Comparison of ENCODE assay signal across 8 cellular contexts in genomic region chr10:97454330-97455036, GRCh38. TPM values are rescaled to one million over a fixed set of nuclear protein-coding genes. Genes with fewer than 3 reads are reported as not detected.
DNase-seq lines count a peak whose midpoint lies in the region; ATAC-seq and TF ChIP-seq lines count a peak whose summit lies in the region.

No MANE protein-coding gene starts in this region.

- H3K79me1 ChIP-seq in mesenchymal stem cell (replicated peaks; ENCODE audit: low read length, poor library complexity, severe bottlenecking) = peaks cover 20% of the 10 kb centered on the region

- H3F3A ChIP-seq in MM.1S (ENCODE audit: insufficient read depth, low read length) = no peaks in the 10 kb centered on the region

- no peaks in the 10 kb centered on the region for H3K9me3 ChIP-seq in CD4-positive, alpha-beta T cell (ENCODE audit: control insufficient read depth, low read length)
- H3K9me3 ChIP-seq in mammary epithelial cell (replicated peaks; ENCODE audit: insufficient read depth, low read length) = no peaks in the 10 kb centered on the region
- H3K9me3 ChIP-seq in mesenchymal stem cell (ENCODE audit: control insufficient read depth, low read length) = no peaks in the 10 kb centered on the region
- no peaks in the 10 kb centered on the region for H3K9me3 ChIP-seq in MM.1S (replicated peaks; ENCODE audit: insufficient read depth, low read length)

- 33% methylated on average over 3 of the region's 3 CpGs for WGBS in mammary epithelial cell (ENCODE audit: low coverage, missing lambda C conversion rate)
- WGBS in mesenchymal stem cell = 93% methylated on average over 2 of the region's 3 CpGs

- H4K8ac ChIP-seq in mesenchymal stem cell (ENCODE audit: low read length) = no peak overlapping the region

- H3K4me1 ChIP-seq in mammary epithelial cell (ENCODE audit: insufficient read depth, low read length) = peaks cover 16% of the 10 kb centered on the region
- peaks cover 7% of the 10 kb centered on the region for H3K4me1 ChIP-seq in mesenchymal stem cell (ENCODE audit: control insufficient read depth, insufficient read depth, low read depth, low read length)
- H3K4me1 ChIP-seq in MM.1S (ENCODE audit: low read length) = no peaks in the 10 kb centered on the region

- H3K36me3 Mint-ChIP-seq in CD4-positive, alpha-beta T cell (ENCODE audit: low read depth) = peaks cover 76% of the 10 kb centered on the region

- no peak overlapping the region for H3K18ac ChIP-seq in mesenchymal stem cell (ENCODE audit: low read depth in 1 of 2, low read length in 2 of 2)

- no peaks in the 10 kb centered on the region for H3K27me3 ChIP-seq in CD4-positive, alpha-beta T cell (ENCODE audit: control insufficient read depth, insufficient read depth, low read length)
- H3K27me3 ChIP-seq in mammary epithelial cell (ENCODE audit: insufficient read depth, low read length) = no peaks in the 10 kb centered on the region
- H3K27me3 ChIP-seq in mesenchymal stem cell (ENCODE audit: control insufficient read depth in 1 of 2, insufficient read depth in 1 of 2, low read length in 2 of 2) = no peaks in the 10 kb centered on the region
- H3K27me3 ChIP-seq in MM.1S (replicated peaks; ENCODE audit: insufficient read depth, low read length) = no peaks in the 10 kb centered on the region

- H2AFZ ChIP-seq in mammary epithelial cell (ENCODE audit: low read depth, low read length) (no peak overlapping the region), mesenchymal stem cell (ENCODE audit: low read depth, low read length) (no peak overlapping the region), MM.1S (ENCODE audit: low read length) (no peak overlapping the region)

- no peak overlapping the region for H3K9ac ChIP-seq in mammary epithelial cell (ENCODE audit: insufficient read depth, low read length)
- H3K9ac ChIP-seq in mesenchymal stem cell (ENCODE audit: low read length) = no peak overlapping the region
- H3K9ac ChIP-seq in MM.1S (ENCODE audit: low read length) = no peak overlapping the region

- peak overlapping the region; percentile 29 for H3K27ac ChIP-seq in CD4-positive, alpha-beta T cell (ENCODE audit: low read depth, low read length)
- H3K27ac ChIP-seq in RWPE1 = peak overlapping the region; percentile 62
- H3K27ac ChIP-seq in mammary epithelial cell (ENCODE audit: insufficient read depth, low read depth, low read length) = no peak overlapping the region
- H3K27ac ChIP-seq in mesenchymal stem cell (ENCODE audit: low read length, poor library complexity, severe bottlenecking) = no peak overlapping the region
- no peak overlapping the region for H3K27ac ChIP-seq in MM.1S (ENCODE audit: low read length)

- ATAC-seq in CD4-positive, alpha-beta T cell (ENCODE audit: poor library complexity) = peak; percentile 57
- no peak for ATAC-seq in HG02981 (IDR thresholded peaks at IDR 0.05; ENCODE audit: unreplicated experiment)

- intact Hi-C loops in CD4-positive, alpha-beta T cell (cut with DNase I, micrococcal nuclease) = no loop called here
- intact Hi-C loops in mammary epithelial cell (cut with micrococcal nuclease) = no loop called here

- H4K20me1 ChIP-seq in mammary epithelial cell (ENCODE audit: insufficient read depth, low read length) (no peaks in the 10 kb centered on the region), MM.1S (ENCODE audit: insufficient read depth, low read length) (no peaks in the 10 kb centered on the region)

- H3K4me3 ChIP-seq in mammary epithelial cell (replicated peaks in 1 of 3; ENCODE audit: insufficient read depth in 1 of 3, low read depth in 2 of 3, low read length in 3 of 3) = no peak overlapping the region
- H3K4me3 ChIP-seq in mesenchymal stem cell (ENCODE audit: insufficient read depth in 1 of 2, low read depth in 1 of 2, low read length in 2 of 2) = no peak overlapping the region
- no peak overlapping the region for H3K4me3 ChIP-seq in MM.1S (ENCODE audit: low read length)

- in situ Hi-C loops in mammary epithelial cell (cut with MboI; ENCODE audit: low sequenced_read_pairs in 2 of 2) = no loop called here

- H3K27ac Mint-ChIP-seq in CD4-positive, alpha-beta T cell = peak overlapping the region; percentile 76

- peaks cover 28% of the 10 kb centered on the region for H3K4me1 Mint-ChIP-seq in CD4-positive, alpha-beta T cell (ENCODE audit: low read depth)

- H3K9me2 ChIP-seq in MM.1S (replicated peaks; ENCODE audit: insufficient read depth, low read length) = no peaks in the 10 kb centered on the region

- POLR2A ChIA-PET in CD4-positive, alpha-beta T cell (lab: Charles Lee) = no interaction called here
- POLR2A ChIA-PET in RWPE1 (lab: Yijun Ruan, JAX; ENCODE audit: low non-redundant PET) = no interaction called here

- no peak overlapping the region for H2AK5ac ChIP-seq in mesenchymal stem cell (ENCODE audit: low read length, severe bottlenecking)

- H2BK5ac ChIP-seq in mesenchymal stem cell (ENCODE audit: low read depth, low read length, poor library complexity, severe bottlenecking) = no peak overlapping the region

- no peak overlapping the region for H2BK120ac ChIP-seq in mesenchymal stem cell (ENCODE audit: low read depth, low read length)

- no peak overlapping the region for H4K91ac ChIP-seq in mesenchymal stem cell (ENCODE audit: low read length)

- no peak overlapping the region for H3K23ac ChIP-seq in mesenchymal stem cell (ENCODE audit: low read length in 2 of 2)

- peaks cover 29% of the 10 kb centered on the region for H3K36me3 ChIP-seq in mammary epithelial cell (ENCODE audit: insufficient read depth, low read length)
- peaks cover 73 to 91% of the 10 kb centered on the region in 2 experiments for H3K36me3 ChIP-seq in mesenchymal stem cell (ENCODE audit: control insufficient read depth in 1 of 2, insufficient read depth in 2 of 2, low read depth in 1 of 2, low read length in 2 of 2)
- H3K36me3 ChIP-seq in MM.1S (replicated peaks; ENCODE audit: insufficient read depth, low read length) = peaks cover 13% of the 10 kb centered on the region; the same call in 1 of the 2 replicates

- dilution Hi-C loops in mammary epithelial cell (cut with HindIII; ENCODE audit: low sequenced_read_pairs) = loop anchor here (5.0 kb wide), 1 partner anchor 83 kb away; no protein-coding TSS in a partner anchor

- TF ChIP-seq CTCF in CD4-positive, alpha-beta T cell (IDR thresholded peaks at IDR 0.05) = no peak
- TF ChIP-seq CTCF in RWPE1 (conservative IDR thresholded peaks at IDR 0.05; ENCODE audit: low read depth) (no peak), mammary epithelial cell (conservative IDR thresholded peaks at IDR 0.05 in 1 of 2, IDR thresholded peaks at IDR 0.05 in 1 of 2; ENCODE audit: extremely low read depth in 1 of 2, insufficient read depth in 1 of 2, low read depth in 1 of 2, low read length in 2 of 2) (no peak), GM10266 (IDR thresholded peaks at IDR 0.05; ENCODE audit: control insufficient read depth, insufficient read depth, low read depth, missing control alignments) (no peak), MM.1S (IDR thresholded peaks at IDR 0.05; ENCODE audit: low read length) (no peak)

- H3K4ac ChIP-seq in mesenchymal stem cell (ENCODE audit: low read depth in 1 of 2, low read length in 2 of 2) = no peak overlapping the region

- H3K14ac ChIP-seq in mesenchymal stem cell (ENCODE audit: low read length in 2 of 2) = no peak overlapping the region

- no TSS peak for BruUV-seq in mammary epithelial cell (replicated peaks; lab: Mats Ljungman, UMichigan)

- no peak overlapping the region for H2BK15ac ChIP-seq in mesenchymal stem cell (ENCODE audit: low read depth, poor library complexity, severe bottlenecking)

- no peaks in the 10 kb centered on the region for H3K27me3 Mint-ChIP-seq in CD4-positive, alpha-beta T cell

- no peak overlapping the region for H3K4me2 ChIP-seq in mammary epithelial cell (ENCODE audit: insufficient read depth, low read depth, low read length)
- H3K4me2 ChIP-seq in mesenchymal stem cell (ENCODE audit: low read length, poor library complexity, severe bottlenecking) = no peak overlapping the region
- no peak overlapping the region for H3K4me2 ChIP-seq in MM.1S (ENCODE audit: low read depth, low read length)

- peaks cover 53% of the 10 kb centered on the region for H3K79me2 ChIP-seq in mammary epithelial cell (ENCODE audit: insufficient read depth, low read length)
- H3K79me2 ChIP-seq in MM.1S (ENCODE audit: low read length) = peaks cover 32% of the 10 kb centered on the region

- H3K9me3 Mint-ChIP-seq in CD4-positive, alpha-beta T cell = no peaks in the 10 kb centered on the region

- no peak overlapping the region for H2BK12ac ChIP-seq in mesenchymal stem cell (ENCODE audit: low read length in 2 of 2)

- no peak overlapping the region for H3K4me3 Mint-ChIP-seq in CD4-positive, alpha-beta T cell

- CTCF ChIA-PET in CD4-positive, alpha-beta T cell (lab: Charles Lee) = interaction anchor here (0.6 to 1.2 kb wide), 2 partner anchors 47 to 48 kb away, joined by 3 read pairs; no protein-coding TSS in a partner anchor
- CTCF ChIA-PET in RWPE1 (lab: Yijun Ruan, JAX) = interaction anchor here (0.6 to 1.8 kb wide), 3 partner anchors 10 to 415 kb away, joined by 4 to 8 read pairs (median 4); no protein-coding TSS in a partner anchor
- CTCF ChIA-PET in mammary epithelial cell (lab: Charles Lee; ENCODE audit: low non-redundant PET) = interaction anchor here (0.5 kb wide), 1 partner anchor 346 kb away, joined by 24 read pairs; no protein-coding TSS in a partner anchor

- DNase-seq in CD4-positive, alpha-beta T cell = peak in 5 of 10 experiments; percentile 21 to 39 (median 29)
- DNase-seq in RWPE1 (ENCODE audit: low spot score) (no peak), mammary epithelial cell (peak; percentile 35), mesenchymal stem cell (peak; percentile 6), GM10266 (ENCODE audit: extremely low spot score) (no peak), NCI-H1436 treated with DMSO at 0.1 percent for 48 hours (lab: John Stamatoyannopoulos, UW) (no peak), MM.1S (no peak)

RNA-seq across cellular contexts. Expression of gene ZDHHC16, which starts 8.5 kb away (rescaled TPM):
- total RNA-seq in CD4-positive, alpha-beta T cell = 1 to 10 TPM; 6.2 to 6.5 TPM
- 10 to 100 TPM; 46.3 to 61.3 TPM for total RNA-seq in mammary epithelial cell
- polyA plus RNA-seq in mammary epithelial cell = 85.7 TPM
- 161 TPM for polyA minus RNA-seq in mammary epithelial cell
- polyA plus RNA-seq in mesenchymal stem cell (2013, experiment 1 of 2) = 38.8 TPM
- polyA plus RNA-seq in mesenchymal stem cell (2013, experiment 2 of 2) = 39.7 TPM

RNA-seq across cellular contexts. Expression of gene EXOSC1, which starts 8.7 kb away (rescaled TPM):
- 10 to 100 TPM; 28.8 to 29.7 TPM for total RNA-seq in CD4-positive, alpha-beta T cell
- total RNA-seq in mammary epithelial cell = 10 to 100 TPM; 35.8 to 37.0 TPM
- polyA plus RNA-seq in mammary epithelial cell = 43.2 TPM
- 28.6 TPM for polyA minus RNA-seq in mammary epithelial cell
- polyA plus RNA-seq in mesenchymal stem cell (2013, experiment 1 of 2) = 60.5 TPM
- 56.7 TPM for polyA plus RNA-seq in mesenchymal stem cell (2013, experiment 2 of 2)

RNA-seq across cellular contexts. Expression of gene PGAM1, which starts 28.5 kb away (rescaled TPM):
- 10 to 100 TPM; 50.7 to 55.5 TPM for total RNA-seq in CD4-positive, alpha-beta T cell
- 100 to 1,000 TPM; 380 to 517 TPM for total RNA-seq in mammary epithelial cell
- polyA plus RNA-seq in mammary epithelial cell = 977 TPM
- polyA minus RNA-seq in mammary epithelial cell = 666 TPM
- polyA plus RNA-seq in mesenchymal stem cell (2013, experiment 1 of 2) = 268 TPM
- polyA plus RNA-seq in mesenchymal stem cell (2013, experiment 2 of 2) = 270 TPM

RNA-seq across cellular contexts. Expression of gene MMS19, which starts 43.7 kb away (rescaled TPM):
- 10 to 100 TPM; 58.4 to 65.7 TPM for total RNA-seq in CD4-positive, alpha-beta T cell
- total RNA-seq in mammary epithelial cell = 10 to 100 TPM; 69.7 to 74.2 TPM
- 86.2 TPM for polyA plus RNA-seq in mammary epithelial cell
- polyA minus RNA-seq in mammary epithelial cell = 104 TPM
- polyA plus RNA-seq in mesenchymal stem cell (2013, experiment 1 of 2) = 64.0 TPM
- 64.3 TPM for polyA plus RNA-seq in mesenchymal stem cell (2013, experiment 2 of 2)

RNA-seq across cellular contexts. Expression of gene UBTD1, which starts 44.2 kb away (rescaled TPM):
- total RNA-seq in CD4-positive, alpha-beta T cell = under 1 TPM; 0.56 to 0.80 TPM
- 10 to 100 TPM; 21.4 to 30.0 TPM for total RNA-seq in mammary epithelial cell
- 27.4 TPM for polyA plus RNA-seq in mammary epithelial cell
- polyA minus RNA-seq in mammary epithelial cell = 12.2 TPM
- polyA plus RNA-seq in mesenchymal stem cell (2013, experiment 1 of 2) = 29.3 TPM
- polyA plus RNA-seq in mesenchymal stem cell (2013, experiment 2 of 2) = 29.9 TPM

Comparison
In these comparisons a context has a peak if more than half of its experiments do, and no peak if none do; other contexts are left out.
1. DNase-seq: peak in mammary epithelial cell (single experiment) and mesenchymal stem cell (single experiment); none in RWPE1 (single experiment), GM10266 (single experiment), NCI-H1436 treated with DMSO at 0.1 percent for 48 hours (single experiment) and MM.1S (single experiment).
2. H3K27ac ChIP-seq: peak in CD4-positive, alpha-beta T cell (single experiment) and RWPE1 (single experiment); none in mammary epithelial cell (single experiment), mesenchymal stem cell (single experiment) and MM.1S (single experiment).
3. RNA of gene ZDHHC16, which starts 8.5 kb away (total RNA-seq): 46.3 to 61.3 TPM in mammary epithelial cell; 6.2 to 6.5 TPM in CD4-positive, alpha-beta T cell; every median in the first group is over 4 times any median in the second.
4. RNA of gene PGAM1, which starts 28.5 kb away (total RNA-seq): 380 to 517 TPM in mammary epithelial cell; 50.7 to 55.5 TPM in CD4-positive, alpha-beta T cell; every median in the first group is over 4 times any median in the second.